31 cellular contexts compared by ENCODE assay signal in the genomic region with DNA sequence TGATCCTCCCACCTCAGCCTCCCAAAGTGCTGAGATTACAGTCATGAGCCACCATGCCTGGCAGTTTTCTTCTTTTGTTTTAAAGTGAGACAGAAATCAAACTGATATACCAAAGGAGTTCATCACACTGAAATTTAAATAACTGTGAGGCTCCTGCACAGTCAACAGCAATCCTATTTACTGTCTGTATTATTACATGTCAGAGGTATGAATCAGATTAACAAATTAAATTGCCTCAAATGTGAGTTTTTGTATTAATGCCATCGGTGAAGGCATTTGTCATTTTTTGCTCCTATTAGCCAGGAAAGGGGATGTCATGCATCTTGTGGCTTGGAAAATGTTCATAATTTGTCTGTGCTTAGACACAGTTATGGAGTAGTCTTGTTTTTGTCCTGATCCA. TPM values are rescaled to one million over a fixed set of nuclear protein-coding genes. Genes with fewer than 3 reads are reported as not detected.
"Had no signal": no experiment of that assay in that cellular context is flagged by ENCODE, and none has a peak within 500 bp of the region (broad histone marks: within the 10 kb centered on the region; RNA-seq: fewer than 3 reads in every experiment).

No MANE protein-coding gene starts in this region.

- H3K36me3 ChIP-seq: adrenal gland, ascending aorta, brain microvascular endothelial cell, breast epithelium, cardiac muscle cell had no signal

- H3K27me3 ChIP-seq: adrenal gland, ascending aorta, body of pancreas, brain microvascular endothelial cell, breast epithelium, cardiac muscle cell had no signal

- H3K27ac ChIP-seq: adrenal gland, ascending aorta, body of pancreas, brain microvascular endothelial cell, breast epithelium, cardiac muscle cell had no signal

- H3K4me3 ChIP-seq: adrenal gland, ascending aorta, body of pancreas, breast epithelium, cardiac muscle cell had no signal

- H3K9me3 ChIP-seq: adrenal gland, ascending aorta, body of pancreas, breast epithelium had no signal

- ATAC-seq: activated naive CD4-positive, alpha-beta T cell treated with anti-CD3 and anti-CD28 coated beads, Interleukin-2, amount 50 U/mL, for 72 hours; activated naive CD8-positive, alpha-beta T cell treated with anti-CD3 and anti-CD28 coated beads, Interleukin-2, amount 50 U/mL, for 24 hours; activated T-cell treated with anti-CD3 and anti-CD28 coated beads, Interleukin-2, amount 50 U/mL, for 4 hours; activated T-cell treated with anti-CD3 and anti-CD28 coated beads, Interleukin-2, amount 50 U/mL, for 72 hours; activated T-helper 17 cell treated with anti-CD3 and anti-CD28 coated beads, Interleukin-2, amount 50 U/mL, for 72 hours; body of pancreas had no signal

- DNase-seq: activated effector memory CD4-positive, alpha-beta T cell treated with anti-CD3 and anti-CD28 coated beads, Interleukin-2, amount 50 U/mL, for 16 hours; activated effector memory CD4-positive, alpha-beta T cell treated with Interleukin-2 at 50 U/mL for 16 hours; activated gamma-delta T cell; activated gamma-delta T cell treated with Interleukin-2 at 50 U/mL for 16 hours; activated naive CD4-positive, alpha-beta T cell; activated naive CD4-positive, alpha-beta T cell treated with anti-CD3 and anti-CD28 coated beads for 36 hours; activated naive CD4-positive, alpha-beta T cell treated with anti-CD3 and anti-CD28 coated beads, Interleukin-2, amount 10 ng/mL, durations not matched to agents 7 days and 5 days; activated naive CD4-positive, alpha-beta T cell treated with anti-CD3 and anti-CD28 coated beads, Interleukin-2, amount 50 U/mL, for 16 hours; activated naive CD4-positive, alpha-beta T cell treated with Interleukin-2 at 50 U/mL for 16 hours; activated naive CD8-positive, alpha-beta T cell treated with anti-CD3 and anti-CD28 coated beads for 36 hours; activated naive CD8-positive, alpha-beta T cell treated with anti-CD3 and anti-CD28 coated beads, Interleukin-2, amount 10 ng/mL, durations not matched to agents 7 days and 5 days; activated naive CD8-positive, alpha-beta T cell treated with anti-CD3 and anti-CD28 coated beads, Interleukin-2, amount 50 U/mL, for 24 hours; activated T-cell treated with anti-CD3 and anti-CD28 coated beads, Interleukin-2, amount 50 U/mL, for 24 hours; activated T-cell treated with anti-CD3 and anti-CD28 coated beads, Interleukin-2, amount 50 U/mL, for 4 hours; activated T-cell treated with anti-CD3 and anti-CD28 coated beads, Interleukin-2, amount 50 U/mL, for 48 hours; activated T-cell treated with anti-CD3 and anti-CD28 coated beads, Interleukin-2, amount 50 U/mL, for 72 hours; adrenal gland; amniotic stem cell; amygdala; anterior cingulate cortex; aorta; body of pancreas; brain microvascular endothelial cell; caudate nucleus; central memory CD4-positive, alpha-beta T cell; cerebellar nuclear complex had no signal

- H3K4me1 ChIP-seq: adrenal gland, ascending aorta, body of pancreas, breast epithelium had no signal

RNA-seq across cellular contexts. Expression of a gene that starts 20.4 kb away (rescaled TPM):
- polyA plus RNA-seq: cardiac muscle cell had no signal
